Comparison of ENCODE assay signal across 20 cellular contexts in genomic region chr12:71240941-71241340, GRCh38.
DNase-seq lines count a peak whose midpoint lies in the region; ATAC-seq, FAIRE-seq and TF ChIP-seq lines count a peak whose summit lies in the region.
"Had no signal": no experiment of that assay in that cellular context is flagged by ENCODE, and none has a peak within 500 bp of the region (broad histone marks: within the 10 kb centered on the region; RNA-seq: fewer than 3 reads in every experiment).

No MANE protein-coding gene starts in this region.

- no peak for DNase-seq in adipocyte (ENCODE audit: low read depth)
- no peak for DNase-seq in bronchial epithelial cell (ENCODE audit: low read depth)
- DNase-seq in fibroblast of the aortic adventitia (ENCODE audit: low read depth) = peak; percentile 91
- DNase-seq in tibial artery = no peak
- no peak for DNase-seq in RPMI8226
- DNase-seq in DMS79 (lab: John Stamatoyannopoulos, UW) = no peak
- DNase-seq in activated T-cell treated with anti-CD3 and anti-CD28 coated beads, Interleukin-2, amount 50 U/mL, for 4 hours = no peak
- DNase-seq in DMS53 (lab: John Stamatoyannopoulos, UW) = no peak
- DNase-seq: Calu3; CD8-positive, alpha-beta T cell; GM23248; HCEC 1CT had no signal

- H3K4me3 Mint-ChIP-seq in activated T-cell treated with anti-CD3 and anti-CD28 coated beads, Interleukin-2, amount 50 U/mL, for 4 hours = no peak overlapping the region
- H3K4me3 Mint-ChIP-seq: B cell; CD8-positive, alpha-beta T cell; IgD-negative memory B cell had no signal

- H3K4me1 Mint-ChIP-seq in activated T-cell treated with anti-CD3 and anti-CD28 coated beads, Interleukin-2, amount 50 U/mL, for 4 hours (ENCODE audit: low read depth) = no peaks in the 10 kb centered on the region
- H3K4me1 Mint-ChIP-seq: B cell, IgD-negative memory B cell had no signal

- no peak overlapping the region for H3K4me3 ChIP-seq in adipocyte (ENCODE audit: low read length)
- H3K4me3 ChIP-seq in bronchial epithelial cell (ENCODE audit: low read depth, low read length) = no peak overlapping the region
- no peak overlapping the region for H3K4me3 ChIP-seq in fibroblast of the aortic adventitia (ENCODE audit: low read depth, low read length)
- H3K4me3 ChIP-seq in tibial artery = no peak overlapping the region
- H3K4me3 ChIP-seq: BLaER1 treated with 17β-estradiol and CSF1 and Interleukin-3, amounts not matched to agents 10 nM and 100 nM; GM23248 had no signal

- no peaks in the 10 kb centered on the region for H3K36me3 ChIP-seq in adipocyte (ENCODE audit: control insufficient read depth, insufficient read depth, low read length, severe bottlenecking)
- H3K36me3 ChIP-seq in bronchial epithelial cell (ENCODE audit: control insufficient read depth, insufficient read depth, low read length) = no peaks in the 10 kb centered on the region
- H3K36me3 ChIP-seq in tibial artery = no peaks in the 10 kb centered on the region
- H3K36me3 ChIP-seq: BLaER1 treated with 17β-estradiol and CSF1 and Interleukin-3, amounts not matched to agents 10 nM and 100 nM had no signal

- no peak for ATAC-seq in activated T-cell treated with anti-CD3 and anti-CD28 coated beads, Interleukin-2, amount 50 U/mL, for 4 hours
- ATAC-seq: CD8-positive, alpha-beta T cell; HepG2 had no signal

- TF ChIP-seq CTCF in bronchial epithelial cell (IDR thresholded peaks at IDR 0.05; ENCODE audit: insufficient read depth, low read length, severe bottlenecking) = no peak
- no peak for TF ChIP-seq CTCF in fibroblast of the aortic adventitia (IDR thresholded peaks at IDR 0.05; ENCODE audit: insufficient read depth, low read length)
- TF ChIP-seq CTCF in tibial artery (IDR thresholded peaks at IDR 0.05) = no peak

- H3K36me3 Mint-ChIP-seq in activated T-cell treated with anti-CD3 and anti-CD28 coated beads, Interleukin-2, amount 50 U/mL, for 4 hours (ENCODE audit: insufficient read depth) = no peaks in the 10 kb centered on the region
- H3K36me3 Mint-ChIP-seq: CD8-positive, alpha-beta T cell; IgD-negative memory B cell had no signal

- no peaks in the 10 kb centered on the region for H3K9me3 Mint-ChIP-seq in activated T-cell treated with anti-CD3 and anti-CD28 coated beads, Interleukin-2, amount 50 U/mL, for 4 hours
- H3K9me3 Mint-ChIP-seq: CD8-positive, alpha-beta T cell had no signal

- H3K9me3 ChIP-seq in adipocyte (ENCODE audit: control insufficient read depth, low read length) (peaks cover 3% of the 10 kb centered on the region), tibial artery (no peaks in the 10 kb centered on the region)
- H3K9me3 ChIP-seq: BLaER1 treated with 17β-estradiol and CSF1 and Interleukin-3, amounts not matched to agents 10 nM and 100 nM had no signal

- peak overlapping the region; percentile 5 to 51 for H3K27ac ChIP-seq in tibial artery
- H3K27ac ChIP-seq: BLaER1 treated with 17β-estradiol and CSF1 and Interleukin-3, amounts not matched to agents 10 nM and 100 nM; GM23248 had no signal

- H3K4me1 ChIP-seq in adipocyte (ENCODE audit: control insufficient read depth, insufficient read depth, low read length) (peaks cover 9% of the 10 kb centered on the region), tibial artery (peaks cover 0 to 42% (median 3%) of the 10 kb centered on the region in 4 donors)

- intact Hi-C loops in tibial artery (cut with DNase I; ENCODE audit: low total_unique reads) = no loop called here

- FAIRE-seq in bronchial epithelial cell (lab: Jason Lieb, UNC) = peak; percentile 18
- FAIRE-seq: G401.6, GM12891, GM19239, H54, HepG2 had no signal

- no peaks in the 10 kb centered on the region for H3K27me3 ChIP-seq in adipocyte (replicated peaks; ENCODE audit: control insufficient read depth, insufficient read depth, low read length)
- H3K27me3 ChIP-seq in bronchial epithelial cell (ENCODE audit: control insufficient read depth, insufficient read depth, low read length) = no peaks in the 10 kb centered on the region
- no peaks in the 10 kb centered on the region for H3K27me3 ChIP-seq in tibial artery
- H3K27me3 ChIP-seq: BLaER1 treated with 17β-estradiol and CSF1 and Interleukin-3, amounts not matched to agents 10 nM and 100 nM had no signal

- H3K9ac ChIP-seq in adipocyte (ENCODE audit: low read length) = peak overlapping the region; percentile 6
- H3K9ac ChIP-seq: BLaER1 treated with 17β-estradiol and CSF1 and Interleukin-3, amounts not matched to agents 10 nM and 100 nM; GM23248 had no signal

- no peaks in the 10 kb centered on the region for H3K27me3 Mint-ChIP-seq in activated T-cell treated with anti-CD3 and anti-CD28 coated beads, Interleukin-2, amount 50 U/mL, for 4 hours (ENCODE audit: low read depth)
- H3K27me3 Mint-ChIP-seq: B cell, IgD-negative memory B cell had no signal
